Comparison of ENCODE assay signal across 9 cellular contexts in genomic region chrX:47513697-47514085, GRCh38. TPM values are rescaled to one million over a fixed set of nuclear protein-coding genes. Genes with fewer than 3 reads are reported as not detected.
DNase-seq lines count a peak whose midpoint lies in the region; ATAC-seq, FAIRE-seq and TF ChIP-seq lines count a peak whose summit lies in the region.
"Had no signal": no experiment of that assay in that cellular context is flagged by ENCODE, and none has a peak within 500 bp of the region (broad histone marks: within the 10 kb centered on the region; RNA-seq: fewer than 3 reads in every experiment).

No MANE protein-coding gene starts in this region.

- H3K4me3 Mint-ChIP-seq in activated naive CD8-positive, alpha-beta T cell treated with anti-CD3 and anti-CD28 coated beads, Interleukin-2, amount 50 U/mL, for 24 hours, result peak overlapping the region; percentile 77

- H3K9me3 Mint-ChIP-seq in activated naive CD8-positive, alpha-beta T cell treated with anti-CD3 and anti-CD28 coated beads, Interleukin-2, amount 50 U/mL, for 24 hours, result no peaks in the 10 kb centered on the region

- no peak for TF ChIP-seq CTCF in heart right ventricle (IDR thresholded peaks at IDR 0.05)
- no peak for TF ChIP-seq CTCF in HepG2 (CRISPR knock-in tag; IDR thresholded peaks at IDR 0.05)
- no peak for TF ChIP-seq CTCF in vagina (IDR thresholded peaks at IDR 0.05)
- TF ChIP-seq CTCF in prostate gland (IDR thresholded peaks at IDR 0.05), result no peak

- H3K9me3 ChIP-seq in heart right ventricle (no peaks in the 10 kb centered on the region), HepG2 (ENCODE audit: low read length) (no peaks in the 10 kb centered on the region), vagina (no peaks in the 10 kb centered on the region), prostate gland (no peaks in the 10 kb centered on the region)

- TF ChIP-seq EP300 in HepG2 (IDR thresholded peaks at IDR 0.05; ENCODE audit: low read depth in 2 of 2, low read length in 2 of 2) (no peak), HepG2 (CRISPR knock-in tag; IDR thresholded peaks at IDR 0.05; ENCODE audit: borderline replicate concordance) (no peak)

- no peaks in the 10 kb centered on the region for H3K36me3 ChIP-seq in heart right ventricle
- H3K36me3 ChIP-seq in HepG2 (replicated peaks in 1 of 2; ENCODE audit: control insufficient read depth in 1 of 2, insufficient read depth in 2 of 2, low read length in 2 of 2), result no peaks in the 10 kb centered on the region
- H3K36me3 ChIP-seq in vagina, result no peaks in the 10 kb centered on the region
- H3K36me3 ChIP-seq in prostate gland, result no peaks in the 10 kb centered on the region

- POLR2A ChIA-PET in HepG2 (lab: Yijun Ruan, JAX), result no interaction called here

- FAIRE-seq in HepG2 (lab: Jason Lieb, UNC), result no peak

- peaks cover 0 to 36% (median 0%) of the 10 kb centered on the region in 7 donors for H3K27me3 ChIP-seq in heart right ventricle
- H3K27me3 ChIP-seq in HepG2 (ENCODE audit: control insufficient read depth in 1 of 2, insufficient read depth in 2 of 2, low read length in 2 of 2), result no peaks in the 10 kb centered on the region
- no peaks in the 10 kb centered on the region for H3K27me3 ChIP-seq in vagina
- H3K27me3 ChIP-seq in prostate gland (replicated peaks; ENCODE audit: insufficient read depth), result no peaks in the 10 kb centered on the region

- H3K36me3 Mint-ChIP-seq in activated naive CD8-positive, alpha-beta T cell treated with anti-CD3 and anti-CD28 coated beads, Interleukin-2, amount 50 U/mL, for 24 hours (ENCODE audit: low read depth), result no peaks in the 10 kb centered on the region

- no peaks in the 10 kb centered on the region for H3K27me3 Mint-ChIP-seq in activated naive CD8-positive, alpha-beta T cell treated with anti-CD3 and anti-CD28 coated beads, Interleukin-2, amount 50 U/mL, for 24 hours

- peak overlapping the region; percentile 49 for H3K27ac Mint-ChIP-seq in activated naive CD8-positive, alpha-beta T cell treated with anti-CD3 and anti-CD28 coated beads, Interleukin-2, amount 50 U/mL, for 24 hours

- peak overlapping the region; percentile 6 to 49 (median 44) for H3K4me3 ChIP-seq in heart right ventricle
- peak overlapping the region in 1 of 3 experiments; percentile 50; a peak in 4 of 6 replicates for H3K4me3 ChIP-seq in HepG2 (replicated peaks in 1 of 3; ENCODE audit: insufficient read depth in 1 of 3, low read depth in 2 of 3, low read length in 3 of 3)
- peak overlapping the region; percentile 25 to 39 for H3K4me3 ChIP-seq in vagina
- H3K4me3 ChIP-seq in prostate gland, result no peak overlapping the region

- H3K4me1 ChIP-seq in heart right ventricle (no peaks in the 10 kb centered on the region), HepG2 (ENCODE audit: insufficient read depth, low read length) (no peaks in the 10 kb centered on the region; the same call in 1 of the 2 replicates), vagina (no peaks in the 10 kb centered on the region), prostate gland (replicated peaks) (no peaks in the 10 kb centered on the region)

- no TSS peak for BruUV-seq in HepG2 (replicated peaks; lab: Mats Ljungman, UMichigan)

- H3K27ac ChIP-seq in heart right ventricle (no peak overlapping the region), HepG2 (ENCODE audit: extremely low read length, insufficient read depth, low read length) (no peak overlapping the region), vagina (no peak overlapping the region), prostate gland (no peak overlapping the region)

- TF ChIP-seq POLR2A in HepG2 (IDR thresholded peaks at IDR 0.05; ENCODE audit: insufficient read depth in 1 of 2, low read depth in 2 of 2, low read length in 2 of 2) (no peak), vagina (IDR thresholded peaks at IDR 0.05) (no peak), prostate gland (IDR thresholded peaks at IDR 0.05) (no peak)

- ATAC-seq in heart right ventricle (no peak), left ventricle myocardium superior (no peak), HepG2 (no peak)
- ATAC-seq in activated naive CD8-positive, alpha-beta T cell treated with anti-CD3 and anti-CD28 coated beads, Interleukin-2, amount 50 U/mL, for 24 hours, result no peak

- 29 to 34% methylated on average over 6 of the region's 6 CpGs for WGBS in heart right ventricle, 2 donors
- WGBS in HepG2 (ENCODE audit: low lambda C conversion rate), result 38% methylated on average over 6 of the region's 6 CpGs
- 35% methylated on average over 6 of the region's 6 CpGs for WGBS in prostate gland

- H3K4me2 ChIP-seq in HepG2 (ENCODE audit: low read depth, low read length), result peak overlapping the region; percentile 57; the same call in 1 of the 2 replicates

- H3K79me2 ChIP-seq in HepG2 (ENCODE audit: insufficient read depth, low read length), result no peaks in the 10 kb centered on the region

- H2AFZ ChIP-seq in HepG2 (ENCODE audit: low read length), result no peak overlapping the region

- peaks cover 9% of the 10 kb centered on the region for H3K4me1 Mint-ChIP-seq in activated naive CD8-positive, alpha-beta T cell treated with anti-CD3 and anti-CD28 coated beads, Interleukin-2, amount 50 U/mL, for 24 hours

- CTCF ChIA-PET in HepG2 (lab: Yijun Ruan, JAX; ENCODE audit: low intra/inter-chr PET ratio, low total read pairs), result no interaction called here

- H4K20me1 ChIP-seq in HepG2 (ENCODE audit: insufficient read depth, low read length), result no peaks in the 10 kb centered on the region

- no peak for TF ChIP-seq RAD21 in HepG2 (CRISPR knock-in tag; IDR thresholded peaks at IDR 0.05)

- intact Hi-C loops in heart right ventricle (cut with DNase I) (no loop called here), left ventricle myocardium superior (cut with micrococcal nuclease) (no loop called here), HepG2 (cut with micrococcal nuclease; ENCODE audit: unreplicated experiment) (no loop called here), vagina (cut with DNase I) (no loop called here), prostate gland (cut with DNase I) (no loop called here)

- in situ Hi-C loops in HepG2 (cut with HindIII; ENCODE audit: extremely low pct_ligation_motif_present, low pct_unique_long_range_greater_than_20kb), result no loop called here

- no peak overlapping the region for H3K9ac ChIP-seq in HepG2 (ENCODE audit: insufficient read depth, low read depth, low read length)

- DNase-seq in heart right ventricle (no peak), left ventricle myocardium superior (no peak), HepG2 (ENCODE audit: low spot score) (no peak), vagina (ENCODE audit: extremely low spot score in 2 of 2) (no peak), prostate gland (ENCODE audit: low spot score) (no peak), GM19238 (ENCODE audit: insufficient read length, low spot score) (no peak), OCI-M2 (lab: John Stamatoyannopoulos, UW; ENCODE audit: unreplicated experiment) (no peak)
- DNase-seq in activated naive CD8-positive, alpha-beta T cell treated with anti-CD3 and anti-CD28 coated beads, Interleukin-2, amount 50 U/mL, for 24 hours, result no peak
- DNase-seq: activated gamma-delta T cell had no signal

RNA-seq across cellular contexts. Expression of gene ZNF41, which starts 30.7 kb away (rescaled TPM):
- total RNA-seq in heart right ventricle, result 10 to 100 TPM; 10.6 to 19.3 (median 14.8) TPM
- 1 to 10 TPM; 3.1 to 6.7 TPM for polyA plus RNA-seq in heart right ventricle
- total RNA-seq in left ventricle myocardium superior, result 12.8 TPM
- 3.9 and 7.2 TPM in 2 replicates for total RNA-seq in HepG2 (2016; rRNA removed; fragmentation: Illumina TruSeq; extraction: Trizol)
- total RNA-seq in HepG2 (2016; cell fraction: cytosol; rRNA removed; fragmentation: Illumina TruSeq; extraction: Trizol; ENCODE audit: low read depth), result 0.79 and 0.91 TPM in 2 replicates
- 4.5 and 6.4 TPM in 2 replicates for total RNA-seq in HepG2 (2016; cell fraction: insoluble cytoplasmic fraction; rRNA removed; fragmentation: Illumina TruSeq; extraction: Trizol)
- 2.5 and 2.7 TPM in 2 replicates for total RNA-seq in HepG2 (2016; cell fraction: membrane; rRNA removed; fragmentation: Illumina TruSeq; extraction: Trizol)
- total RNA-seq in HepG2 (2016; cell fraction: nucleus; rRNA removed; fragmentation: Illumina TruSeq; extraction: Trizol), result 3.9 and 4.7 TPM in 2 replicates
- 1.9 and 2.3 TPM in 2 replicates for polyA plus RNA-seq in HepG2 (2011; rRNA removed)
- 1.7 TPM in 2 replicates for polyA plus RNA-seq in HepG2 (2011; cell fraction: cytosol; rRNA removed)
- polyA plus RNA-seq in HepG2 (2011; cell fraction: nucleus; rRNA removed), result 1.8 and 2.0 TPM in 2 replicates
- 1.2 and 1.9 TPM in 2 replicates for polyA plus RNA-seq in HepG2 (2012)
- polyA plus RNA-seq in HepG2 (2016; cell fraction: cytosol; fragmentation: Illumina TruSeq; extraction: Trizol; ENCODE audit: low read depth), result 0.16 and 0.38 TPM in 2 replicates
- 4.1 and 4.4 TPM in 2 replicates for polyA plus RNA-seq in HepG2 (2016; cell fraction: insoluble cytoplasmic fraction; fragmentation: Illumina TruSeq; extraction: Trizol; ENCODE audit: low read depth)
- polyA plus RNA-seq in HepG2 (2016; cell fraction: membrane; fragmentation: Illumina TruSeq; extraction: Trizol; ENCODE audit: low read depth), result 0.73 and 1.2 TPM in 2 replicates
- 6.2 and 8.6 TPM in 2 replicates for polyA plus RNA-seq in HepG2 (2016; cell fraction: nucleus; fragmentation: Illumina TruSeq; extraction: Trizol; ENCODE audit: insufficient read depth, low read depth)
- 3.2 and 13.5 TPM in 2 replicates for polyA minus RNA-seq in HepG2 (2011; rRNA and poly(A)+ RNA removed; ENCODE audit: low replicate concordance)
- polyA minus RNA-seq in HepG2 (2011; cell fraction: cytosol; rRNA and poly(A)+ RNA removed), result 1.9 and 3.3 TPM in 2 replicates
- 4.5 and 5.2 TPM in 2 replicates for polyA minus RNA-seq in HepG2 (2011; cell fraction: nucleus; rRNA and poly(A)+ RNA removed)
- total RNA-seq in vagina, result 4.9 TPM
- 10 to 100 TPM in 1 of 2 donors, 1 to 10 TPM in 1; 8.3 to 12.3 TPM for total RNA-seq in prostate gland

RNA-seq across cellular contexts. Expression of gene ARAF, which starts 47.3 kb away (rescaled TPM):
- total RNA-seq in heart right ventricle, result 10 to 100 TPM; 73.0 to 93.1 (median 79.8) TPM
- 10 to 100 TPM; 45.2 to 57.0 TPM for polyA plus RNA-seq in heart right ventricle
- total RNA-seq in left ventricle myocardium superior, result 78.3 TPM
- total RNA-seq in HepG2 (2016; rRNA removed; fragmentation: Illumina TruSeq; extraction: Trizol), result 15.0 and 18.0 TPM in 2 replicates
- 13.7 and 15.0 TPM in 2 replicates for total RNA-seq in HepG2 (2016; cell fraction: cytosol; rRNA removed; fragmentation: Illumina TruSeq; extraction: Trizol; ENCODE audit: low read depth)
- 12.4 and 19.1 TPM in 2 replicates for total RNA-seq in HepG2 (2016; cell fraction: insoluble cytoplasmic fraction; rRNA removed; fragmentation: Illumina TruSeq; extraction: Trizol)
- total RNA-seq in HepG2 (2016; cell fraction: membrane; rRNA removed; fragmentation: Illumina TruSeq; extraction: Trizol), result 27.5 and 29.8 TPM in 2 replicates
- 17.5 and 21.2 TPM in 2 replicates for total RNA-seq in HepG2 (2016; cell fraction: nucleus; rRNA removed; fragmentation: Illumina TruSeq; extraction: Trizol)
- 33.1 and 37.3 TPM in 2 replicates for polyA plus RNA-seq in HepG2 (2011; rRNA removed)
- polyA plus RNA-seq in HepG2 (2011; cell fraction: cytosol; rRNA removed), result 14.7 and 19.5 TPM in 2 replicates
- polyA plus RNA-seq in HepG2 (2011; cell fraction: nucleus; rRNA removed), result 73.7 and 100 TPM in 2 replicates
- 21.8 and 22.3 TPM in 2 replicates for polyA plus RNA-seq in HepG2 (2012)
- polyA plus RNA-seq in HepG2 (2016; cell fraction: cytosol; fragmentation: Illumina TruSeq; extraction: Trizol; ENCODE audit: low read depth), result 22.7 and 24.3 TPM in 2 replicates
- 17.2 and 19.2 TPM in 2 replicates for polyA plus RNA-seq in HepG2 (2016; cell fraction: insoluble cytoplasmic fraction; fragmentation: Illumina TruSeq; extraction: Trizol; ENCODE audit: low read depth)
- 34.0 and 37.5 TPM in 2 replicates for polyA plus RNA-seq in HepG2 (2016; cell fraction: membrane; fragmentation: Illumina TruSeq; extraction: Trizol; ENCODE audit: low read depth)
- polyA plus RNA-seq in HepG2 (2016; cell fraction: nucleus; fragmentation: Illumina TruSeq; extraction: Trizol; ENCODE audit: insufficient read depth, low read depth), result 48.7 and 51.3 TPM in 2 replicates
- polyA minus RNA-seq in HepG2 (2011; rRNA and poly(A)+ RNA removed; ENCODE audit: low replicate concordance), result 42.0 and 212 TPM in 2 replicates
- 14.2 and 23.2 TPM in 2 replicates for polyA minus RNA-seq in HepG2 (2011; cell fraction: cytosol; rRNA and poly(A)+ RNA removed)
- 24.6 and 28.8 TPM in 2 replicates for polyA minus RNA-seq in HepG2 (2011; cell fraction: nucleus; rRNA and poly(A)+ RNA removed)
- total RNA-seq in vagina, result 31.4 TPM
- 10 to 100 TPM; 55.4 to 69.3 TPM for total RNA-seq in prostate gland

Comparison
In these comparisons a context has a peak if more than half of its experiments do, and no peak if none do; other contexts are left out.
1. H3K4me3 ChIP-seq: peak in heart right ventricle (10 of 10) and vagina (2 of 2); none in prostate gland (0 of 2).